In genomic region chr20:50425076-50425475, GRCh38 we compare ENCODE assay signal across 18 cellular contexts.
A peak's percentile ranks its signal among the peaks of the same experiment; 100 is the strongest.
DNase-seq lines count a peak whose midpoint lies in the region; ATAC-seq and TF ChIP-seq lines count a peak whose summit lies in the region.
"Had no signal": no experiment of that assay in that cellular context is flagged by ENCODE, and none has a peak within 500 bp of the region (broad histone marks: within the 10 kb centered on the region; RNA-seq: fewer than 3 reads in every experiment).

No MANE protein-coding gene starts in this region.

- no peak overlapping the region for H2BK5ac ChIP-seq in IMR-90 (ENCODE audit: low read depth, low read length, poor library complexity, severe bottlenecking)

- TF ChIP-seq RAD21 in IMR-90 (IDR thresholded peaks at IDR 0.05; ENCODE audit: low read length) = no peak

- H3K27me3 ChIP-seq in IMR-90 (ENCODE audit: control insufficient read depth, insufficient read depth, low read length) (no peaks in the 10 kb centered on the region), psoas muscle (ENCODE audit: insufficient read depth in 3 of 3, low read length in 2 of 3) (no peaks in the 10 kb centered on the region)
- H3K27me3 ChIP-seq: upper lobe of left lung had no signal

- no peak overlapping the region for H3K4me3 Mint-ChIP-seq in mesothelial cell of epicardium
- H3K4me3 Mint-ChIP-seq: activated naive CD8-positive, alpha-beta T cell treated with anti-CD3 and anti-CD28 coated beads for 36 hours had no signal

- H4K8ac ChIP-seq in IMR-90 (ENCODE audit: low read depth in 2 of 2, low read length in 2 of 2) = peak overlapping the region in 1 of 2 experiments; percentile 48; a peak in 2 of 4 replicates

- TF ChIP-seq CTCF in IMR-90 (conservative IDR thresholded peaks at IDR 0.05; ENCODE audit: low read depth, low read length) (no peak), psoas muscle (IDR thresholded peaks at IDR 0.05) (no peak), mesothelial cell of epicardium (IDR thresholded peaks at IDR 0.05; ENCODE audit: unreplicated experiment) (no peak)

- H2AFZ ChIP-seq in IMR-90 (replicated peaks; ENCODE audit: low read length, poor library complexity) = peak overlapping the region; percentile 45

- CTCF ChIA-PET in IMR-90 (lab: Yijun Ruan, JAX) = interaction anchor here (0.6 kb wide), 2 partner anchors 11 to 168 kb away, joined by 3 read pairs; no protein-coding TSS in a partner anchor

- no TSS peak for BruUV-seq in IMR-90 (replicated peaks; lab: Mats Ljungman, UMichigan)

- 0 out of 2 replicates have a peak overlapping the region, but pooled peaks have one; percentile 20 for H3K18ac ChIP-seq in IMR-90 (ENCODE audit: low read depth, low read length)

- POLR2A ChIA-PET in IMR-90 (lab: Charles Lee; ENCODE audit: unreplicated experiment) = interaction anchor here (0.6 kb wide), 1 partner anchor 918 kb away, joined by 3 read pairs; no protein-coding TSS in a partner anchor

- H3K4me1 Mint-ChIP-seq in mesothelial cell of epicardium = peaks cover 33% of the 10 kb centered on the region
- H3K4me1 Mint-ChIP-seq: activated naive CD8-positive, alpha-beta T cell treated with anti-CD3 and anti-CD28 coated beads for 36 hours had no signal

- H3K27me3 Mint-ChIP-seq in mesothelial cell of epicardium (ENCODE audit: low read depth) = no peaks in the 10 kb centered on the region

- DNase-seq in activated CD4-positive, CD25-positive, alpha-beta regulatory T cell treated with anti-CD3 and anti-CD28 coated beads, Interleukin-2, amount 50 U/mL, for 72 hours = peak; percentile 35
- DNase-seq in IMR-90 = no peak
- peak; percentile 43 for DNase-seq in T1000 (lab: John Stamatoyannopoulos, UW)
- peak; percentile 54 to 76 for DNase-seq in psoas muscle
- no peak for DNase-seq in SK-N-DZ (ENCODE audit: low spot score)
- no peak for DNase-seq in mesothelial cell of epicardium (ENCODE audit: low spot score in 2 of 2, unreplicated experiment in 2 of 2)
- DNase-seq: activated CD8-positive, alpha-beta memory T cell treated with anti-CD3 and anti-CD28 coated beads, Interleukin-2, amount 50 U/mL, for 4 hours; activated naive CD8-positive, alpha-beta T cell treated with anti-CD3 and anti-CD28 coated beads for 36 hours; AML-193; caudate nucleus; head of caudate nucleus; left cardiac atrium; NCI-H1105 treated with DMSO at 0.1 percent for 48 hours; SHP77; stimulated activated CD8-positive, alpha-beta memory T cell treated with anti-CD3 and anti-CD28 coated beads, Interleukin-4, amount 100 ng/mL, for 48 hours; upper lobe of left lung had no signal

- in situ Hi-C loops in IMR-90 (cut with MboI; ENCODE audit: low sequenced_read_pairs) = no loop called here

- intact Hi-C loops in IMR-90 (cut with micrococcal nuclease) = no loop called here
- intact Hi-C loops in psoas muscle (cut with DNase I) = no loop called here

- peak overlapping the region; percentile 76; the same call in 2 of the 3 replicates for H2BK15ac ChIP-seq in IMR-90 (ENCODE audit: low read depth, low read length)

- peak overlapping the region; percentile 74 for H2BK120ac ChIP-seq in IMR-90 (ENCODE audit: low read depth, low read length)

- peak overlapping the region; percentile 83 for H3K4ac ChIP-seq in IMR-90 (ENCODE audit: low read depth, low read length)

- H4K5ac ChIP-seq in IMR-90 (ENCODE audit: low read depth, low read length) = peak overlapping the region; percentile 21; the same call in 1 of the 2 replicates

- H3K56ac ChIP-seq in IMR-90 (ENCODE audit: extremely low read depth, insufficient read depth, low read length) = no peak overlapping the region

- no peak overlapping the region for H3K23ac ChIP-seq in IMR-90 (ENCODE audit: low read depth, low read length)

- peaks cover 31% of the 10 kb centered on the region for H3K4me1 ChIP-seq in IMR-90 (ENCODE audit: control insufficient read depth, insufficient read depth, low read length)
- H3K4me1 ChIP-seq in psoas muscle = peaks cover 45% of the 10 kb centered on the region

- H3K4me3 ChIP-seq in IMR-90 (ENCODE audit: insufficient read depth, low read depth, low read length) (no peak overlapping the region), psoas muscle (no peak overlapping the region)
- H3K4me3 ChIP-seq: upper lobe of left lung had no signal

- no peak overlapping the region for H2AK9ac ChIP-seq in IMR-90 (replicated peaks; ENCODE audit: low read depth, low read length, poor library complexity)

- H2AK5ac ChIP-seq in IMR-90 (ENCODE audit: low read depth, low read length) = peak overlapping the region; percentile 87

- peak overlapping the region; percentile 73; the same call in 1 of the 2 replicates for H4K91ac ChIP-seq in IMR-90 (ENCODE audit: insufficient read depth, low read depth, low read length)

- TF ChIP-seq POLR2A in IMR-90 (IDR thresholded peaks at IDR 0.05; ENCODE audit: low read depth, low read length) = no peak

- H3K9me3 Mint-ChIP-seq in mesothelial cell of epicardium = peaks cover 6% of the 10 kb centered on the region
- H3K9me3 Mint-ChIP-seq: activated naive CD8-positive, alpha-beta T cell treated with anti-CD3 and anti-CD28 coated beads for 36 hours had no signal

- no peak overlapping the region for H3K9ac ChIP-seq in IMR-90 (ENCODE audit: low read depth, low read length)

- peaks cover 22% of the 10 kb centered on the region for H3K9me1 ChIP-seq in IMR-90 (ENCODE audit: insufficient read depth, low read length)

- peaks cover 0 to 3% of the 10 kb centered on the region in 2 experiments; a peak in 1 of 4 replicates for H3K79me1 ChIP-seq in IMR-90 (ENCODE audit: low read depth in 1 of 2, low read length in 2 of 2)

- H3K36me3 Mint-ChIP-seq in mesothelial cell of epicardium = no peaks in the 10 kb centered on the region
- H3K36me3 Mint-ChIP-seq: activated naive CD8-positive, alpha-beta T cell treated with anti-CD3 and anti-CD28 coated beads for 36 hours had no signal

- no peak overlapping the region for H3K27ac Mint-ChIP-seq in mesothelial cell of epicardium
- H3K27ac Mint-ChIP-seq: activated naive CD8-positive, alpha-beta T cell treated with anti-CD3 and anti-CD28 coated beads for 36 hours had no signal

- H3K4me2 ChIP-seq in IMR-90 (ENCODE audit: low read depth, low read length) = no peak overlapping the region

- H2BK20ac ChIP-seq in IMR-90 (ENCODE audit: low read depth, low read length) = peak overlapping the region; percentile 79; the same call in 1 of the 2 replicates

- H3K27ac ChIP-seq in IMR-90 (ENCODE audit: insufficient read depth, low read length) = no peak overlapping the region
- no peak overlapping the region for H3K27ac ChIP-seq in psoas muscle
- H3K27ac ChIP-seq: upper lobe of left lung had no signal

- H4K20me1 ChIP-seq in IMR-90 (ENCODE audit: insufficient read depth, low read length) = no peaks in the 10 kb centered on the region

- dilution Hi-C loops in IMR-90 (cut with HindIII; ENCODE audit: low sequenced_read_pairs, unreplicated experiment) = no loop called here

- H3K14ac ChIP-seq in IMR-90 (replicated peaks; ENCODE audit: low read depth, low read length) = peak overlapping the region; percentile 65; the same call in 1 of the 2 replicates

- H3K9me3 ChIP-seq in IMR-90 (ENCODE audit: control insufficient read depth, insufficient read depth, low read length) = peaks cover 5% of the 10 kb centered on the region; the same call in 1 of the 2 replicates
- H3K9me3 ChIP-seq in psoas muscle = peaks cover 5% of the 10 kb centered on the region

- H3K36me3 ChIP-seq in IMR-90 (ENCODE audit: control insufficient read depth, insufficient read depth, low read length) (no peaks in the 10 kb centered on the region), psoas muscle (ENCODE audit: insufficient read depth in 1 of 2, low read depth in 1 of 2) (no peaks in the 10 kb centered on the region)
- H3K36me3 ChIP-seq: upper lobe of left lung had no signal

- no peak for ATAC-seq in activated CD4-positive, CD25-positive, alpha-beta regulatory T cell treated with anti-CD3 and anti-CD28 coated beads, Interleukin-2, amount 50 U/mL, for 24 hours
- ATAC-seq in IMR-90 (ENCODE audit: low read depth) (no peak), psoas muscle (peak in 3 of 4 donors; percentile 2 to 29 (median 26)), GM21528 (IDR thresholded peaks at IDR 0.05; ENCODE audit: low FRiP score, unreplicated experiment) (no peak)
- ATAC-seq: left cardiac atrium had no signal

- WGBS in IMR-90 (ENCODE audit: extremely low coverage in 2 of 2, insufficient read length in 1 of 2), 2 experiments = no CpG with 5 or more reads among the region's 3 CpGs
- 58 to 74% (median 62%) methylated on average over 3 of the region's 3 CpGs for WGBS in psoas muscle, 3 donors

TF ChIP-seq in IMR-90, 13 proteins besides CTCF, POLR2A, EP300 and RAD21:
- peak; percentile 72 for TF ChIP-seq USF2 (IDR thresholded peaks at IDR 0.05; ENCODE audit: low read depth, low read length)
- no peak for TF ChIP-seq CEBPB (IDR thresholded peaks at IDR 0.05; ENCODE audit: low read depth, low read length)
- TF ChIP-seq MXI1 (IDR thresholded peaks at IDR 0.05; ENCODE audit: borderline replicate concordance, low read depth, low read length) = no peak
- no peak for TF ChIP-seq MAZ (IDR thresholded peaks at IDR 0.05; ENCODE audit: borderline replicate concordance, low read depth, low read length)
- TF ChIP-seq MAFK (IDR thresholded peaks at IDR 0.05; ENCODE audit: low read depth, low read length) = no peak
- TF ChIP-seq RCOR1 (IDR thresholded peaks at IDR 0.05; ENCODE audit: insufficient replicate concordance, low read length) = no peak
- TF ChIP-seq NFE2L2 (IDR thresholded peaks at IDR 0.05; ENCODE audit: low read depth, low read length) = no peak

Comparison
In these comparisons a context has a peak if more than half of its experiments do, and no peak if none do; other contexts are left out.
1. DNase-seq: peak in activated CD4-positive, CD25-positive, alpha-beta regulatory T cell treated with anti-CD3 and anti-CD28 coated beads, Interleukin-2, amount 50 U/mL, for 72 hours (single experiment), T1000 (single experiment) and psoas muscle (2 of 2); none in IMR-90 (single experiment), SK-N-DZ (single experiment) and mesothelial cell of epicardium (0 of 2).
2. ATAC-seq: peak in psoas muscle (3 of 4); none in activated CD4-positive, CD25-positive, alpha-beta regulatory T cell treated with anti-CD3 and anti-CD28 coated beads, Interleukin-2, amount 50 U/mL, for 24 hours (0 of 2), IMR-90 (single experiment) and GM21528 (single experiment).